Comparison of ENCODE assay signal across 30 cellular contexts in the genomic region with DNA sequence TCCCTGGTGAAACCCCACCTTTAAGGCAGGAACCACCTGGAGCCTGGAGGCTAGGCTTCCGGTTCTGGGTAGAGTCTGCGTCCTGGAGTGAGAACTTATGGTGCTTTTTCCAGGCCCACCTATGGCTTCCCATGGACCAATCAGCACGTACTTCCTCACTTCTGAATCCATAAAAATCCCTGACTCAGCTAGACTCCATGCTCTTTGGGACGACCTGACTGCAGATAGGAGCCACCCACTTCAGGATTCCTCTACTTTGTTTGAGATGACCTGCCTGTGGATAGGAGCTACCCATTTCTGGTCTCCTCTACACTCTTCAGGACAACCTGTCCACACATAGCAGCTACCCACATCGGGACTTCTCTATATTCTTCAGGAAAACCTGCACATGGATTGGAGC.
"Had no signal": no experiment of that assay in that cellular context is flagged by ENCODE, and none has a peak within 500 bp of the region (broad histone marks: within the 10 kb centered on the region; RNA-seq: fewer than 3 reads in every experiment).

No MANE protein-coding gene starts in this region.

- H3K9ac ChIP-seq: neural progenitor cell had no signal

- H3K27ac ChIP-seq: heart left ventricle, left ventricle myocardium inferior, neural progenitor cell, pancreas, prostate gland, sigmoid colon, spleen, suprapubic skin, thoracic aorta, tibial artery, upper lobe of right lung had no signal

- H3K4me1 ChIP-seq: heart left ventricle, left ventricle myocardium inferior, pancreas, prostate gland, sigmoid colon, spleen, suprapubic skin, tibial artery, upper lobe of right lung had no signal

- H3K9me3 ChIP-seq: pancreas, prostate gland, suprapubic skin, thoracic aorta, upper lobe of right lung had no signal

- DNase-seq: heart left ventricle; hypothalamus; immature natural killer cell; left ventricle myocardium inferior; mammary epithelial cell; mesenchymal stem cell; naive B cell; natural killer cell; nephron progenitor cell; pancreas; posterior cingulate gyrus; retina; right cardiac atrium; sigmoid colon; small intestine; spleen; stimulated activated CD4-positive, alpha-beta T cell treated with anti-CD3 and anti-CD28 coated beads, Interleukin-4, amount 100 ng/mL, for 24 hours; stimulated activated naive CD4-positive, alpha-beta T cell; tibial artery; trophoblast cell; upper lobe of right lung had no signal

- FAIRE-seq: islet of Langerhans, pancreas, small intestine, urothelium cell line had no signal

- H3K4me3 Mint-ChIP-seq: immature natural killer cell; mesothelial cell of epicardium; naive B cell; natural killer cell; nephron progenitor cell; neural progenitor cell; stimulated activated effector memory CD8-positive, alpha-beta T cell treated with anti-CD3 and anti-CD28 coated beads, Interleukin-12 subunit alpha, Interleukin-12 subunit beta, amount 100 ng/mL, for 72 hours; stimulated activated naive CD8-positive, alpha-beta T cell treated with anti-CD3 and anti-CD28 coated beads, Interleukin-15, Interleukin-2, amounts not matched to agents 100 ng/mL and 50 ng/mL, for 24 hours had no signal

- H3K4me3 ChIP-seq: heart left ventricle, left ventricle myocardium inferior, neural progenitor cell, pancreas, prostate gland, sigmoid colon, spleen, suprapubic skin, thoracic aorta, tibial artery, upper lobe of right lung had no signal

- H3K27ac Mint-ChIP-seq: immature natural killer cell; mesothelial cell of epicardium; naive B cell; natural killer cell; nephron progenitor cell; neural progenitor cell; stimulated activated effector memory CD8-positive, alpha-beta T cell treated with anti-CD3 and anti-CD28 coated beads, Interleukin-12 subunit alpha, Interleukin-12 subunit beta, amount 100 ng/mL, for 72 hours; stimulated activated naive CD8-positive, alpha-beta T cell treated with anti-CD3 and anti-CD28 coated beads, Interleukin-15, Interleukin-2, amounts not matched to agents 100 ng/mL and 50 ng/mL, for 24 hours had no signal

- H3K4me1 Mint-ChIP-seq: immature natural killer cell; mesothelial cell of epicardium; naive B cell; natural killer cell; nephron progenitor cell; stimulated activated effector memory CD8-positive, alpha-beta T cell treated with anti-CD3 and anti-CD28 coated beads, Interleukin-12 subunit alpha, Interleukin-12 subunit beta, amount 100 ng/mL, for 72 hours had no signal

- H2AFZ ChIP-seq: neural progenitor cell had no signal

- H3K36me3 Mint-ChIP-seq: immature natural killer cell; mesothelial cell of epicardium; naive B cell; natural killer cell; neural progenitor cell; stimulated activated effector memory CD8-positive, alpha-beta T cell treated with anti-CD3 and anti-CD28 coated beads, Interleukin-12 subunit alpha, Interleukin-12 subunit beta, amount 100 ng/mL, for 72 hours had no signal

- ATAC-seq: heart left ventricle, natural killer cell, pancreas, right cardiac atrium had no signal

- H3K27me3 ChIP-seq: heart left ventricle, sigmoid colon, spleen, tibial artery, upper lobe of right lung had no signal

- H3K4me2 ChIP-seq: neural progenitor cell had no signal

- H3K27me3 Mint-ChIP-seq: naive B cell; stimulated activated naive CD8-positive, alpha-beta T cell treated with anti-CD3 and anti-CD28 coated beads, Interleukin-15, Interleukin-2, amounts not matched to agents 100 ng/mL and 50 ng/mL, for 24 hours had no signal

- H3K36me3 ChIP-seq: heart left ventricle, left ventricle myocardium inferior, neural progenitor cell, pancreas, prostate gland, sigmoid colon, spleen, suprapubic skin, thoracic aorta, tibial artery, upper lobe of right lung had no signal
